20 cellular contexts compared by ENCODE assay signal in genomic region chr21:31696424-31696823, GRCh38. TPM values are rescaled to one million over a fixed set of nuclear protein-coding genes. Genes with fewer than 3 reads are reported as not detected.
A peak's percentile ranks its signal among the peaks of the same experiment; 100 is the strongest.
DNase-seq lines count a peak whose midpoint lies in the region; ATAC-seq and TF ChIP-seq lines count a peak whose summit lies in the region.
"Had no signal": no experiment of that assay in that cellular context is flagged by ENCODE, and none has a peak within 500 bp of the region (broad histone marks: within the 10 kb centered on the region; RNA-seq: fewer than 3 reads in every experiment).

No MANE protein-coding gene starts in this region.

- CTCF ChIA-PET in CD8-positive, alpha-beta T cell (lab: Charles Lee) = no interaction called here
- CTCF ChIA-PET in naive thymus-derived CD4-positive, alpha-beta T cell (lab: Charles Lee) = no interaction called here

- H3K36me3 ChIP-seq in CD8-positive, alpha-beta T cell (ENCODE audit: insufficient read depth, low read length) = peaks cover 53% of the 10 kb centered on the region
- peaks cover 12 to 70% (median 21%) of the 10 kb centered on the region in 3 experiments for H3K36me3 ChIP-seq in naive thymus-derived CD4-positive, alpha-beta T cell (ENCODE audit: control insufficient read depth in 2 of 3, insufficient read depth in 3 of 3, low read length in 3 of 3)

- no peaks in the 10 kb centered on the region for H3K4me1 ChIP-seq in CD8-positive, alpha-beta T cell (ENCODE audit: insufficient read depth, low read length)
- H3K4me1 ChIP-seq in naive thymus-derived CD4-positive, alpha-beta T cell (ENCODE audit: control insufficient read depth in 2 of 2, insufficient read depth in 2 of 2, low read length in 2 of 2) = no peaks in the 10 kb centered on the region
- H3K4me1 ChIP-seq: SJSA1 had no signal

- no peak for ATAC-seq in CD8-positive, alpha-beta T cell
- no peak for ATAC-seq in naive thymus-derived CD4-positive, alpha-beta T cell
- ATAC-seq: Right ventricle myocardium inferior had no signal

- H3K9me3 ChIP-seq in CD8-positive, alpha-beta T cell (ENCODE audit: low read length) = no peaks in the 10 kb centered on the region
- no peaks in the 10 kb centered on the region for H3K9me3 ChIP-seq in naive thymus-derived CD4-positive, alpha-beta T cell (ENCODE audit: control insufficient read depth in 2 of 3, low read length in 3 of 3)
- H3K9me3 ChIP-seq: BLaER1 treated with 17β-estradiol and CSF1 and Interleukin-3, amounts not matched to agents 10 nM and 100 nM; MG63; SJSA1 had no signal

- no peaks in the 10 kb centered on the region for H3K27me3 Mint-ChIP-seq in activated T-cell treated with anti-CD3 and anti-CD28 coated beads, Interleukin-2, amount 50 U/mL, for 24 hours
- H3K27me3 Mint-ChIP-seq in CD8-positive, alpha-beta T cell (ENCODE audit: low read depth) = no peaks in the 10 kb centered on the region
- H3K27me3 Mint-ChIP-seq in naive thymus-derived CD4-positive, alpha-beta T cell = no peaks in the 10 kb centered on the region
- H3K27me3 Mint-ChIP-seq: CD4-positive, alpha-beta memory T cell had no signal

- no peaks in the 10 kb centered on the region for H3K9me3 Mint-ChIP-seq in activated T-cell treated with anti-CD3 and anti-CD28 coated beads, Interleukin-2, amount 50 U/mL, for 24 hours
- no peaks in the 10 kb centered on the region for H3K9me3 Mint-ChIP-seq in CD8-positive, alpha-beta T cell
- H3K9me3 Mint-ChIP-seq in naive thymus-derived CD4-positive, alpha-beta T cell = no peaks in the 10 kb centered on the region
- H3K9me3 Mint-ChIP-seq: CD4-positive, alpha-beta memory T cell had no signal

- peaks cover 14% of the 10 kb centered on the region for H3K4me1 Mint-ChIP-seq in activated T-cell treated with anti-CD3 and anti-CD28 coated beads, Interleukin-2, amount 50 U/mL, for 24 hours (ENCODE audit: low read depth)
- H3K4me1 Mint-ChIP-seq in CD8-positive, alpha-beta T cell (ENCODE audit: low read depth) = peaks cover 3% of the 10 kb centered on the region
- peaks cover 2 to 13% (median 5%) of the 10 kb centered on the region in 7 donors for H3K4me1 Mint-ChIP-seq in naive thymus-derived CD4-positive, alpha-beta T cell

- intact Hi-C loops in CD8-positive, alpha-beta T cell (cut with DNase I, micrococcal nuclease) = no loop called here
- intact Hi-C loops in naive thymus-derived CD4-positive, alpha-beta T cell (cut with micrococcal nuclease) = loop anchor here (5.0 kb wide), 1 partner anchor 36 kb away; the partner anchor contains the start of gene SCAF4 (in 2 of the 2)
- intact Hi-C loops in posterior vena cava (cut with DNase I) = no loop called here

- POLR2A ChIA-PET in CD8-positive, alpha-beta T cell (lab: Charles Lee) = no interaction called here
- POLR2A ChIA-PET in naive thymus-derived CD4-positive, alpha-beta T cell (lab: Charles Lee) = no interaction called here

- no peaks in the 10 kb centered on the region for H3K27me3 ChIP-seq in CD8-positive, alpha-beta T cell (ENCODE audit: insufficient read depth, low read length)
- H3K27me3 ChIP-seq in naive thymus-derived CD4-positive, alpha-beta T cell (ENCODE audit: control insufficient read depth in 2 of 2, insufficient read depth in 2 of 2, low read length in 2 of 2) = no peaks in the 10 kb centered on the region
- H3K27me3 ChIP-seq: BLaER1 treated with 17β-estradiol and CSF1 and Interleukin-3, amounts not matched to agents 10 nM and 100 nM; MG63; SJSA1 had no signal

- DNase-seq in activated T-cell treated with anti-CD3 and anti-CD28 coated beads, Interleukin-2, amount 50 U/mL, for 24 hours = no peak
- DNase-seq in activated T-cell treated with anti-CD3 and anti-CD28 coated beads for 4 hours (no peak), posterior vena cava (ENCODE audit: low spot score) (no peak), NCI-H2107 (lab: John Stamatoyannopoulos, UW) (no peak)
- no peak for DNase-seq in CD8-positive, alpha-beta T cell
- peak; percentile 31 for DNase-seq in Jurkat, Clone E6-1 (ENCODE audit: low read depth, low spot score)
- DNase-seq in naive thymus-derived CD4-positive, alpha-beta T cell = no peak
- DNase-seq: CD4-positive, alpha-beta memory T cell; KG1; MG63; NCI-H1105 treated with DMSO at 0.1 percent for 48 hours; NCI-H2029; NCI-H446 treated with DMSO at 0.1 percent for 48 hours; NCI-H526; NCI-H82; NK-92 treated with Interleukin-12 subunit alpha and Interleukin-12 subunit beta, amount 100 ng/mL, for 24 hours; PC-9 had no signal

- peak overlapping the region; percentile 64 for H3K27ac Mint-ChIP-seq in activated T-cell treated with anti-CD3 and anti-CD28 coated beads, Interleukin-2, amount 50 U/mL, for 24 hours
- H3K27ac Mint-ChIP-seq in CD8-positive, alpha-beta T cell = peak overlapping the region; percentile 41
- H3K27ac Mint-ChIP-seq in naive thymus-derived CD4-positive, alpha-beta T cell = peak overlapping the region in 8 of 9 donors; percentile 5 to 69 (median 44)
- H3K27ac Mint-ChIP-seq: CD4-positive, alpha-beta memory T cell had no signal

- peaks cover 91% of the 10 kb centered on the region for H3K36me3 Mint-ChIP-seq in activated T-cell treated with anti-CD3 and anti-CD28 coated beads, Interleukin-2, amount 50 U/mL, for 24 hours (ENCODE audit: low read depth)
- peaks cover 80% of the 10 kb centered on the region for H3K36me3 Mint-ChIP-seq in CD8-positive, alpha-beta T cell
- H3K36me3 Mint-ChIP-seq in naive thymus-derived CD4-positive, alpha-beta T cell = peaks cover 4 to 51% (median 24%) of the 10 kb centered on the region in 5 donors

- H3K27ac ChIP-seq in CD8-positive, alpha-beta T cell (ENCODE audit: low read depth, low read length) = no peak overlapping the region
- H3K27ac ChIP-seq in naive thymus-derived CD4-positive, alpha-beta T cell (ENCODE audit: low read depth, low read length) = no peak overlapping the region
- H3K27ac ChIP-seq: BLaER1 treated with 17β-estradiol and CSF1 and Interleukin-3, amounts not matched to agents 10 nM and 100 nM; PC-9; SJSA1 had no signal

- TF ChIP-seq CTCF in CD8-positive, alpha-beta T cell (IDR thresholded peaks at IDR 0.05) = no peak

- H3K4me3 Mint-ChIP-seq in activated T-cell treated with anti-CD3 and anti-CD28 coated beads, Interleukin-2, amount 50 U/mL, for 24 hours = no peak overlapping the region
- H3K4me3 Mint-ChIP-seq in CD8-positive, alpha-beta T cell = no peak overlapping the region
- no peak overlapping the region for H3K4me3 Mint-ChIP-seq in naive thymus-derived CD4-positive, alpha-beta T cell
- H3K4me3 Mint-ChIP-seq: CD4-positive, alpha-beta memory T cell had no signal

- H3K4me3 ChIP-seq in CD8-positive, alpha-beta T cell (ENCODE audit: low read depth, low read length) = no peak overlapping the region
- no peak overlapping the region for H3K4me3 ChIP-seq in Jurkat, Clone E6-1 (ENCODE audit: low read length)
- H3K4me3 ChIP-seq in naive thymus-derived CD4-positive, alpha-beta T cell (ENCODE audit: low read length) = no peak overlapping the region
- H3K4me3 ChIP-seq: BLaER1 treated with 17β-estradiol and CSF1 and Interleukin-3, amounts not matched to agents 10 nM and 100 nM; MG63; PC-9; SJSA1 had no signal

RNA-seq across cellular contexts. Expression of gene SCAF4, which starts 35.5 kb away (rescaled TPM):
- 10 to 100 TPM; 53.0 to 53.4 TPM for total RNA-seq in CD8-positive, alpha-beta T cell
- 40.1 TPM for polyA plus RNA-seq in Jurkat, Clone E6-1 (2012; ENCODE audit: insufficient read depth, insufficient read length)
- 10 to 100 TPM; 54.8 to 69.7 (median 64.7) TPM for total RNA-seq in naive thymus-derived CD4-positive, alpha-beta T cell
- polyA plus RNA-seq in naive thymus-derived CD4-positive, alpha-beta T cell = 10 to 100 TPM; 20.4 to 44.5 TPM
- 10 to 100 TPM; 22.3 to 26.4 TPM for total RNA-seq in posterior vena cava

RNA-seq across cellular contexts. Expression of gene SOD1, which starts 36.9 kb away (rescaled TPM):
- 100 to 1,000 TPM; 125 to 140 TPM for total RNA-seq in CD8-positive, alpha-beta T cell
- polyA plus RNA-seq in Jurkat, Clone E6-1 (2012; ENCODE audit: insufficient read depth, insufficient read length) = 663 TPM
- 100 to 1,000 TPM; 110 to 218 (median 182) TPM for total RNA-seq in naive thymus-derived CD4-positive, alpha-beta T cell
- 100 to 1,000 TPM; 632 to 777 TPM for polyA plus RNA-seq in naive thymus-derived CD4-positive, alpha-beta T cell
- 100 to 1,000 TPM; 164 to 183 TPM for total RNA-seq in posterior vena cava

Comparison
In these comparisons a context has a peak if more than half of its experiments do, and no peak if none do; other contexts are left out.
1. intact Hi-C loops: an anchor here in naive thymus-derived CD4-positive, alpha-beta T cell (5.0 kb wide); none called in CD8-positive, alpha-beta T cell and posterior vena cava.